ENCODE assay signal across 9 cellular contexts in the genomic region with DNA sequence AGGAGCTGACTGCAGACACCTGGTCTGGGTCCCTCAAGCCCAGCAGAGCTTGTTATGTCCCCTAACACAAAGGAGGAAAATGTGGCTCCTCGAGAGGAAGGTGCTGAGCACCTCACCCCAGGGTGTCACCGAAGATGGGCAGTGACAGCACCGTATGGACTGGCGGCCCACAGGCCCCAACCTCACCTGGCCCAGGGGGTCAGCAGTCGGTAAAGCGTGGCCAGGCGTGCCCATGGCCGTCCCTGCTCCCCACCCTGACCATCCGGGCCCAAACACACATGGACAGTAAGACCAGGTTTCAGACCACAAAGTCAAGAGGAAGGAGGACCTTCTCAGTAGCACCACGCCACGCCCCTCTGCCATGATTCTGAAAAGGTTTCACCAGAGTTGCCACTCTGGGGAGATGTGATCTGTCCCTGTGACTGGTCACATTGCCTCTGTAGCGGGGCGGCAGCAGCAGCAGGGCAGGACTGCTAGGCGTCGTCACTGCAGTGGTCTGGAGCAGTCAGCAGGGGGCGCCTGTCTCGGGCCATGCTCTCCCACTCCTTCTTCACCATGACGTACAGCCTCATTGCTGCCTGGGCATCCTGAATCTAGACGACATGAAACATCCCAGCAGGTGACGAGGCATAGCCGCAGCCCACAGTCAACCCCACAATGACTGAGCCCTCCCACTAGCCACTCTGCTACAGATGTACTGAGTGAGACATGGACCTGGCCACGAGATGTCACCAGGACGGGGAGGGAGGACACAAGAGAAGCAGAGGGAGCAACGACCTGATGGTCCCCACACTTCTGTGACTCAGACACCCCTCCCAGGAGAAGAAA. TPM values are rescaled to one million over a fixed set of nuclear protein-coding genes. Genes with fewer than 3 reads are reported as not detected.
DNase-seq lines count a peak whose midpoint lies in the region; ATAC-seq, FAIRE-seq and TF ChIP-seq lines count a peak whose summit lies in the region.
"Had no signal": no experiment of that assay in that cellular context is flagged by ENCODE, and none has a peak within 500 bp of the region (broad histone marks: within the 10 kb centered on the region; RNA-seq: fewer than 3 reads in every experiment).

No MANE protein-coding gene starts in this region.

- H3K4me3 ChIP-seq in bronchial epithelial cell (ENCODE audit: low read depth, low read length) = no peak overlapping the region

- TF ChIP-seq CTCF in D721Med (IDR thresholded peaks at IDR 0.05; ENCODE audit: insufficient read depth, missing control alignments) (peak; percentile 83), bronchial epithelial cell (IDR thresholded peaks at IDR 0.05; ENCODE audit: insufficient read depth, low read length, severe bottlenecking) (peak; percentile 99)

- H3K27me3 ChIP-seq in bronchial epithelial cell (ENCODE audit: control insufficient read depth, insufficient read depth, low read length) = no peaks in the 10 kb centered on the region

- FAIRE-seq in D721Med (lab: Jason Lieb, UNC) (no peak), bronchial epithelial cell (lab: Jason Lieb, UNC) (peak; percentile 95)
- FAIRE-seq: TTC549 had no signal

- DNase-seq in D721Med (ENCODE audit: insufficient read length, low spot score) (peak; percentile 75), NCI-H226 (peak; percentile 21), bronchial epithelial cell (ENCODE audit: low read depth) (peak; percentile 62), kidney tubule cell (ENCODE audit: low spot score) (peak; percentile 77)
- peak; percentile 67 for DNase-seq in activated CD4-positive, alpha-beta T cell treated with anti-CD3 and anti-CD28 coated beads for 1 hour
- DNase-seq in stimulated activated CD4-positive, alpha-beta T cell treated with anti-CD3 and anti-CD28 coated beads, Interleukin-2, amount 100 ng/mL, for 24 hours = peak; percentile 85 to 86

- ATAC-seq in HG02610 (IDR thresholded peaks at IDR 0.05; ENCODE audit: unreplicated experiment) (peak; percentile 44), HG03469 (IDR thresholded peaks at IDR 0.05; ENCODE audit: unreplicated experiment) (no peak)

- peaks cover 27% of the 10 kb centered on the region for H3K36me3 ChIP-seq in bronchial epithelial cell (ENCODE audit: control insufficient read depth, insufficient read depth, low read length)

RNA-seq across cellular contexts. Expression of a gene that starts 11.1 kb away (rescaled TPM):
- 13.7 and 15.5 TPM in 2 replicates for total RNA-seq in bronchial epithelial cell

RNA-seq across cellular contexts. Expression of a gene that starts 15.5 kb away (rescaled TPM):
- 0.53 and 1.0 TPM in 2 replicates for total RNA-seq in bronchial epithelial cell

RNA-seq across cellular contexts. Expression of a gene that starts 30.5 kb away (rescaled TPM):
- total RNA-seq in bronchial epithelial cell = under 0.01 and 0.38 TPM in 2 replicates

RNA-seq across cellular contexts. Expression of a gene that starts 30.8 kb away (rescaled TPM):
- total RNA-seq in bronchial epithelial cell = 269 and 295 TPM in 2 replicates

RNA-seq across cellular contexts. Expression of a gene that starts 50.3 kb away (rescaled TPM):
- 46.6 and 51.3 TPM in 2 replicates for total RNA-seq in bronchial epithelial cell

Comparison
In these comparisons a context has a peak if more than half of its experiments do, and no peak if none do; other contexts are left out.
1. DNase-seq: peak in every context shown above with its lines; median percentile 86 in stimulated activated CD4-positive, alpha-beta T cell treated with anti-CD3 and anti-CD28 coated beads, Interleukin-2, amount 100 ng/mL, for 24 hours; 77 in kidney tubule cell; 75 in D721Med; 67 in activated CD4-positive, alpha-beta T cell treated with anti-CD3 and anti-CD28 coated beads for 1 hour; 62 in bronchial epithelial cell; 21 in NCI-H226.